In genomic region chr2:105926960-105927678, GRCh38 we compare ENCODE assay signal across 1 cellular context.
TF ChIP-seq lines count a peak whose summit lies in the region.

No MANE protein-coding gene starts in this region.

TF ChIP-seq in HepG2, 621 proteins besides CTCF, POLR2A, EP300 and RAD21 (continued from another document):
- TF ChIP-seq ZNF512B (CRISPR knock-in tag; IDR thresholded peaks at IDR 0.05; ENCODE audit: borderline replicate concordance) = no peak
- no peak for TF ChIP-seq THYN1 (CRISPR knock-in tag; IDR thresholded peaks at IDR 0.05; ENCODE audit: borderline replicate concordance, low read depth)
- no peak for TF ChIP-seq KDM4B (CRISPR knock-in tag; IDR thresholded peaks at IDR 0.05)
- no peak for TF ChIP-seq ZNF597 (CRISPR knock-in tag; IDR thresholded peaks at IDR 0.05)
- no peak for TF ChIP-seq ZNF101 (CRISPR knock-in tag; IDR thresholded peaks at IDR 0.05; ENCODE audit: borderline replicate concordance, low read depth)
- no peak for TF ChIP-seq ZNF749 (CRISPR knock-in tag; IDR thresholded peaks at IDR 0.05; ENCODE audit: borderline replicate concordance)
- no peak for TF ChIP-seq POLR2AphosphoS5 (IDR thresholded peaks at IDR 0.05; ENCODE audit: low read depth, low read length)
- TF ChIP-seq ZNF687 (CRISPR knock-in tag; IDR thresholded peaks at IDR 0.05) = no peak
- no peak for TF ChIP-seq RBM22 (optimal IDR thresholded peaks at IDR 0.05; ENCODE audit: low read length)
- peak; percentile 41; the same call in 1 of the 2 replicates for TF ChIP-seq TBX2 (CRISPR knock-in tag; IDR thresholded peaks at IDR 0.05; ENCODE audit: borderline replicate concordance)
- TF ChIP-seq CC2D1A (CRISPR knock-in tag; IDR thresholded peaks at IDR 0.05) = no peak
- 0 out of 2 replicates have a peak, but pooled peaks have one; percentile 11 for TF ChIP-seq GATAD2A (CRISPR knock-in tag; IDR thresholded peaks at IDR 0.05)
- TF ChIP-seq TFDP2 (CRISPR knock-in tag; IDR thresholded peaks at IDR 0.05) = no peak
- peak; percentile 67 for TF ChIP-seq ONECUT2 (CRISPR knock-in tag; IDR thresholded peaks at IDR 0.05)
- TF ChIP-seq ZBTB26 (CRISPR knock-in tag; IDR thresholded peaks at IDR 0.05; ENCODE audit: borderline replicate concordance) = no peak
- TF ChIP-seq ZNF317 (CRISPR knock-in tag; IDR thresholded peaks at IDR 0.05) = no peak
- no peak for TF ChIP-seq PRMT3 (CRISPR knock-in tag; IDR thresholded peaks at IDR 0.05; ENCODE audit: borderline replicate concordance, low read depth)
- no peak for TF ChIP-seq SYNCRIP (IDR thresholded peaks at IDR 0.05; ENCODE audit: insufficient read depth, low read depth, low read length)
- no peak for TF ChIP-seq KLF15 (CRISPR knock-in tag; IDR thresholded peaks at IDR 0.05; ENCODE audit: borderline replicate concordance)
- TF ChIP-seq PPARG (CRISPR knock-in tag; conservative IDR thresholded peaks at IDR 0.05) = peak; percentile 33; the same call in 1 of the 2 replicates
- no peak for TF ChIP-seq ATM (IDR thresholded peaks at IDR 0.05; ENCODE audit: borderline replicate concordance)
- TF ChIP-seq, protein P1, sequence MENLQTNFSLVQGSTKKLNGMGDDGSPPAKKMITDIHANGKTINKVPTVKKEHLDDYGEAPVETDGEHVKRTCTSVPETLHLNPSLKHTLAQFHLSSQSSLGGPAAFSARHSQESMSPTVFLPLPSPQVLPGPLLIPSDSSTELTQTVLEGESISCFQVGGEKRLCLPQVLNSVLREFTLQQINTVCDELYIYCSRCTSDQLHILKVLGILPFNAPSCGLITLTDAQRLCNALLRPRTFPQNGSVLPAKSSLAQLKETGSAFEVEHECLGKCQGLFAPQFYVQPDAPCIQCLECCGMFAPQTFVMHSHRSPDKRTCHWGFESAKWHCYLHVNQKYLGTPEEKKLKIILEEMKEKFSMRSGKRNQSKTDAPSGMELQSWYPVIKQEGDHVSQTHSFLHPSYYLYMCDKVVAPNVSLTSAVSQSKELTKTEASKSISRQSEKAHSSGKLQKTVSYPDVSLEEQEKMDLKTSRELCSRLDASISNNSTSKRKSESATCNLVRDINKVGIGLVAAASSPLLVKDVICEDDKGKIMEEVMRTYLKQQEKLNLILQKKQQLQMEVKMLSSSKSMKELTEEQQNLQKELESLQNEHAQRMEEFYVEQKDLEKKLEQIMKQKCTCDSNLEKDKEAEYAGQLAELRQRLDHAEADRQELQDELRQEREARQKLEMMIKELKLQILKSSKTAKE (CRISPR knock-in tag; IDR thresholded peaks at IDR 0.05; ENCODE audit: borderline replicate concordance) = no peak
- TF ChIP-seq GPN1 (CRISPR knock-in tag; IDR thresholded peaks at IDR 0.05; ENCODE audit: borderline replicate concordance) = no peak
